In the genomic region with DNA sequence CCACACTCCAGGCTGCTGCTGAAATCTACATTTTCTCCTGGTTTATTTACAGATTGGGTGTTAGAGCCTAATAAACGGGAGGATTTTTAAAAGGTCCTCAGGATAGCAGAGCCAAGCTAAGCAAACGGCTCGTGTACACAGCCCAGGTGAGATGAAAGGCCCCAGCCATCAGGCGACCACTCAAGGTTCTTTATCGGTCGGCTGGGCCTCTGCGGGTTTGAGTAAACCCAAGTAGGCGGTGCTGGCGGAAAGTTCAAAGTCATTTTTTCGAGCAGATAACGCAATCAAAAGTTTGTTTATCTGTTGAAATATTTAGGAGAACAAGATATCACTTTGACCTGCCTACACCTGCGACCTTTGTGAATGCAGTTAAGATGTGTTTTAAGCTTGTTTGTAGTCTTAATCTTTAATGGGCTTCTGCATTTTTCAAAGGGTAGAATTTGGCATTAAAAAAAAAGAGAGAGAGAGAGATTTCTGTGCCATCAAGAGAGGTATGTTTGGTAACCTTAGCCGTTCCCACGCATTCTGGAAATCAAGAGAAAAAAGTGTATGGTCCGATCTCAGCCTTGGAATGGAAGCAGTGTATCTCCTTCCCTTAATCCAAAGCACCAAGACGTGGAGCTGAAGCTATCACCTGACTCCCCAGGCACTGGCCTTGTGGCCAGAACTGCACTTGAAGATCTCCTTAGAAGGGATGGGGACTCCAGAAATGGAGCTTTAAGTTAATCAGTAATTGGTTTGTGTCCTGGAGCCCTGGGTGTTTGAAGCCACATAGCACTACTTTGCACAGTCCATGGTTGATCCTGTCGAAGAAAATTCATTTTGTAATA, we compare ENCODE assay signal across 19 cellular contexts.
"Had no signal": no experiment of that assay in that cellular context is flagged by ENCODE, and none has a peak within 500 bp of the region (broad histone marks: within the 10 kb centered on the region; RNA-seq: fewer than 3 reads in every experiment).

No MANE protein-coding gene starts in this region.

- H3K36me3 Mint-ChIP-seq: memory B cell; stimulated activated memory B cell treated with anti-CD40 and anti-IgM and Interleukin-4, amounts not matched to agents 10 μg/mL and 1 μg/mL and 100 μg/mL, for 72 hours had no signal

- H3K36me3 ChIP-seq: breast epithelium, gastrocnemius medialis, heart left ventricle, neutrophil, tibial artery, vagina had no signal

- H3K27me3 Mint-ChIP-seq: dendritic cell treated with granulocyte-macrophage colony-stimulating factor and Interleukin-4, amounts not matched to agents 40 ng/mL and 50 ng/mL, for 4 days; memory B cell; stimulated activated memory B cell treated with anti-CD40 and anti-IgM and Interleukin-4, amounts not matched to agents 10 μg/mL and 1 μg/mL and 100 μg/mL, for 72 hours had no signal

- H3K9me3 ChIP-seq: breast epithelium, gastrocnemius medialis, heart left ventricle, mucosa of descending colon, neutrophil, tibial artery, vagina had no signal

- H3K4me1 Mint-ChIP-seq: memory B cell; naive thymus-derived CD4-positive, alpha-beta T cell; stimulated activated memory B cell treated with anti-CD40 and anti-IgM and Interleukin-4, amounts not matched to agents 10 μg/mL and 1 μg/mL and 100 μg/mL, for 72 hours had no signal

- H3K27ac ChIP-seq: breast epithelium, gastrocnemius medialis, heart left ventricle, neutrophil, tibial artery, vagina had no signal

- H3K4me1 ChIP-seq: breast epithelium, gastrocnemius medialis, vagina had no signal

- H3K27ac Mint-ChIP-seq: activated T-helper 1 cell treated with anti-CD3 and anti-CD28 coated beads, Interleukin-12 subunit alpha, Interleukin-12 subunit beta, Interleukin-2, Interleukin-4 antibody, amounts not matched to agents 30 ng/mL and 10 ng/mL and 1 ng/mL, durations not matched to agents 14 hours and 24 hours and 36 hours; dendritic cell treated with granulocyte-macrophage colony-stimulating factor and Interleukin-4, amounts not matched to agents 40 ng/mL and 50 ng/mL, for 4 days; effector memory CD8-positive, alpha-beta T cell; memory B cell; naive thymus-derived CD4-positive, alpha-beta T cell; stimulated activated memory B cell treated with anti-CD40 and anti-IgM and Interleukin-4, amounts not matched to agents 10 μg/mL and 1 μg/mL and 100 μg/mL, for 72 hours; T-helper 2 cell treated with Interferon-gamma antibody and Interleukin-4, amounts not matched to agents 5 μg/mL and 100 μg/mL, for 36 hours had no signal

- ATAC-seq: effector memory CD8-positive, alpha-beta T cell; gastrocnemius medialis; heart left ventricle; left cardiac atrium; mucosa of descending colon; naive thymus-derived CD4-positive, alpha-beta T cell; stimulated activated memory B cell treated with anti-CD40 and anti-IgM and Interleukin-4, amounts not matched to agents 10 μg/mL and 1 μg/mL and 100 μg/mL, for 72 hours had no signal

- H3K4me3 ChIP-seq: breast epithelium, gastrocnemius medialis, heart left ventricle, mucosa of descending colon, tibial artery, vagina had no signal

- H3K4me3 Mint-ChIP-seq: activated T-helper 1 cell treated with anti-CD3 and anti-CD28 coated beads, Interleukin-12 subunit alpha, Interleukin-12 subunit beta, Interleukin-2, Interleukin-4 antibody, amounts not matched to agents 30 ng/mL and 10 ng/mL and 1 ng/mL, durations not matched to agents 14 hours and 24 hours and 36 hours; dendritic cell treated with granulocyte-macrophage colony-stimulating factor and Interleukin-4, amounts not matched to agents 40 ng/mL and 50 ng/mL, for 4 days; effector memory CD8-positive, alpha-beta T cell; memory B cell; naive thymus-derived CD4-positive, alpha-beta T cell; stimulated activated memory B cell treated with anti-CD40 and anti-IgM and Interleukin-4, amounts not matched to agents 10 μg/mL and 1 μg/mL and 100 μg/mL, for 72 hours; T-helper 2 cell treated with Interferon-gamma antibody and Interleukin-4, amounts not matched to agents 5 μg/mL and 100 μg/mL, for 36 hours had no signal

- DNase-seq: activated CD4-positive, alpha-beta T cell treated with anti-CD3 and anti-CD28 coated beads, Interleukin-2, amount 50 U/mL, for 1 hour; activated naive CD4-positive, alpha-beta T cell; anterior cingulate cortex; effector memory CD8-positive, alpha-beta T cell; gastrocnemius medialis; heart left ventricle; left cardiac atrium; mucosa of descending colon; naive thymus-derived CD4-positive, alpha-beta T cell; stimulated activated CD4-positive, alpha-beta T cell treated with anti-CD3 and anti-CD28 coated beads, Interleukin-2, amount 100 ng/mL, for 48 hours; tibial artery had no signal

- H3K9me3 Mint-ChIP-seq: activated T-helper 1 cell treated with anti-CD3 and anti-CD28 coated beads, Interleukin-12 subunit alpha, Interleukin-12 subunit beta, Interleukin-2, Interleukin-4 antibody, amounts not matched to agents 30 ng/mL and 10 ng/mL and 1 ng/mL, durations not matched to agents 14 hours and 24 hours and 36 hours; dendritic cell treated with granulocyte-macrophage colony-stimulating factor and Interleukin-4, amounts not matched to agents 40 ng/mL and 50 ng/mL, for 4 days; T-helper 2 cell treated with Interferon-gamma antibody and Interleukin-4, amounts not matched to agents 5 μg/mL and 100 μg/mL, for 36 hours had no signal

- H3K27me3 ChIP-seq: breast epithelium, gastrocnemius medialis, heart left ventricle, neutrophil, tibial artery, vagina had no signal
